ENCODE assay signal across 22 cellular contexts in the genomic region with DNA sequence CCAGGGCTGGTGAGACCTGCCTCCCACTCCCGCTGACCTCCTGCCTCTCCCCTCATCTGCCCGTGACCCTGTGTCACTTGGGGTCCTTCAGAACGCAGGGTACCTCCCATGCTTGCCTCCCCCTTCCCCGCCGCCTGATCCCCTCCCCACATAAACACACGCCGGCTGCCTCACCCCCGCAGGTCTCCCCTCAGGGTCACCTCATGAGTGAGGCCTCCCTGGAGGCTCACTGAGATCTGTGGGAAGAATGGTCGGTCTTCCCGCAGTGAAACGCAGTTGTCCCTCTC. TPM values are rescaled to one million over a fixed set of nuclear protein-coding genes. Genes with fewer than 3 reads are reported as not detected.
"Had no signal": no experiment of that assay in that cellular context is flagged by ENCODE, and none has a peak within 500 bp of the region (broad histone marks: within the 10 kb centered on the region; RNA-seq: fewer than 3 reads in every experiment).

No MANE protein-coding gene starts in this region.

- H3K27me3 ChIP-seq: ascending aorta, brain microvascular endothelial cell, left lung, tibial nerve had no signal

- H3K27ac Mint-ChIP-seq: activated CD8-positive, alpha-beta T cell treated with anti-CD3 and anti-CD28 coated beads, Interleukin-2, amount 10 ng/mL, durations not matched to agents 7 days and 5 days; activated naive CD4-positive, alpha-beta T cell treated with anti-CD3 and anti-CD28 coated beads, Interleukin-2, amount 50 U/mL, for 24 hours had no signal

- H3K27me3 Mint-ChIP-seq: activated naive CD4-positive, alpha-beta T cell treated with anti-CD3 and anti-CD28 coated beads, Interleukin-2, amount 50 U/mL, for 24 hours had no signal

- DNase-seq: activated CD4-positive, alpha-beta T cell treated with anti-CD3 and anti-CD28 coated beads for 1 hour; activated CD4-positive, alpha-beta T cell treated with anti-CD3 and anti-CD28 coated beads, Interleukin-2, amount 50 U/mL, for 1 hour; activated CD8-positive, alpha-beta T cell treated with anti-CD3 and anti-CD28 coated beads, Interleukin-2, amount 10 ng/mL, durations not matched to agents 7 days and 5 days; activated gamma-delta T cell treated with Interleukin-2 at 50 U/mL for 16 hours; cortex of kidney; effector CD4-positive, alpha-beta T cell; erythroblast; foreskin fibroblast; kidney; mammary epithelial cell; midbrain; occipital lobe; stimulated activated CD4-positive, alpha-beta T cell treated with anti-CD3 and anti-CD28 coated beads, Interleukin-4, amount 100 ng/mL, for 24 hours; stimulated activated naive CD8-positive, alpha-beta T cell treated with anti-CD3 and anti-CD28 coated beads, Interleukin-15, Interleukin-2, amounts not matched to agents 100 U/mL and 50 U/mL, for 24 hours had no signal

- H3K4me3 ChIP-seq: ascending aorta, left lung, tibial nerve had no signal

- H3K4me3 Mint-ChIP-seq: activated CD8-positive, alpha-beta T cell treated with anti-CD3 and anti-CD28 coated beads, Interleukin-2, amount 10 ng/mL, durations not matched to agents 7 days and 5 days; activated naive CD4-positive, alpha-beta T cell treated with anti-CD3 and anti-CD28 coated beads, Interleukin-2, amount 50 U/mL, for 24 hours had no signal

- H3K36me3 Mint-ChIP-seq: activated naive CD4-positive, alpha-beta T cell treated with anti-CD3 and anti-CD28 coated beads, Interleukin-2, amount 50 U/mL, for 24 hours had no signal

- ATAC-seq: activated CD8-positive, alpha-beta T cell treated with anti-CD3 and anti-CD28 coated beads, Interleukin-2, amount 10 ng/mL, durations not matched to agents 7 days and 5 days; SK-N-SH treated with all-trans-retinoic acid at 6 μM for 48 hours; stimulated activated naive CD8-positive, alpha-beta T cell treated with anti-CD3 and anti-CD28 coated beads, Interleukin-15, Interleukin-2, amounts not matched to agents 100 U/mL and 50 U/mL, for 24 hours had no signal

- H3K4me1 ChIP-seq: ascending aorta, left lung had no signal

- H3K4me1 Mint-ChIP-seq: activated naive CD4-positive, alpha-beta T cell treated with anti-CD3 and anti-CD28 coated beads, Interleukin-2, amount 50 U/mL, for 24 hours had no signal

- H3K27ac ChIP-seq: ascending aorta, brain microvascular endothelial cell, left lung, tibial nerve, VCaP had no signal

- H3K36me3 ChIP-seq: brain microvascular endothelial cell, left lung had no signal

- H3K9me3 ChIP-seq: ascending aorta, left lung, tibial nerve had no signal

- H3K9me3 Mint-ChIP-seq: activated naive CD4-positive, alpha-beta T cell treated with anti-CD3 and anti-CD28 coated beads, Interleukin-2, amount 50 U/mL, for 24 hours; nephron had no signal

RNA-seq across cellular contexts. Expression of gene FAM124A, which starts 37.1 kb away (rescaled TPM):
- total RNA-seq: activated CD8-positive, alpha-beta T cell treated with anti-CD3 and anti-CD28 coated beads, Interleukin-2, amount 10 ng/mL, durations not matched to agents 7 days and 5 days had no signal
